In the genomic region with DNA sequence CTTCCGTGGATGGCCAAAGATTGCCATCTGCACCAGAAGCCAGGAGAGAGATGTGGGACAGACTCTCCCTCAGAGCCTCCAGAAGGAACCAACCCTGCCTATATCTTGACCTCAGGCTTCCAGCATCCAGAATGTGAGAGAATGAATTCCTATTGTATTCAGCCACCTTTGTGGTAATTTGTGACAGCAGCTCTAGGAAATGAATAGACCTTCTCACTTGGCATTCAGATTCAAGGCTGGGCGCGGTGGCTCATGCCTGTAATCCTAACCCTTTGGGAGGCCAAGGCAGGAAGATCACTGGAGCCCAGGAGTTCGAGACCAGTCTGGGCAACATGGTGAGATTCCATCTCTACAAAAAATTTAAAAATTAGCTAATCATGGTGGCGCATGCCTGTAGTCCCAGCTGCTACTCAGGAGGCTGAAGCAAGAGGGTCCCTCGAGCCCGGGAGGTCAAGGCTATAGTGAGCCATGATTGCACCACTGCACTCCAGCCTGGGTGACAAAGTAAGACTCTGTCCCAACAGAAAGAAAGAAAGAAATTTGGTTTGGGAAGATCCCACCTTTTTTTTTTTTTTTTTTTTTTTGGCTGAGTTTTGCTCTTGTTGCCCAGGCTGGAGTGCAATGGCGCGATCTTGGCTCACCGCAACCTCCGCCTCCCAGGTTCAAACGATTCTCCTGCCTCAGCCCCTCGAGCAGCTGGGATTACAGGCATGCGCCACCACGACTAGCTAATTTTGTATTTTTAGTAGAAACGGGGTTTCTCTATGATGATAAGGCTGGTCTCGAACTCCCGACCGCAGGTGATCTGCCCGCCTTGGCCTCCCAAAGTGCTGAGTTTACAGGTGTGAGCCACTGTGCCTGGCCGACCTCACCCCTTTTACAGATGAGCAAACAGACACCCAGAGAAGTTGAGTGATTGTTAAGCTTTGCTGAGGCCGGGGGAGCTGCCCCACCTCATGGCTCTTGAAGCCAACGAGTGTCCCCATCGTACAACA, we compare ENCODE assay signal across 36 cellular contexts. TPM values are rescaled to one million over a fixed set of nuclear protein-coding genes. Genes with fewer than 3 reads are reported as not detected.
"Had no signal": no experiment of that assay in that cellular context is flagged by ENCODE, and none has a peak within 500 bp of the region (broad histone marks: within the 10 kb centered on the region; RNA-seq: fewer than 3 reads in every experiment).

No MANE protein-coding gene starts in this region.

- H3K27me3 ChIP-seq: cardiac muscle cell, SJSA1 had no signal

- DNase-seq: activated CD4-positive, alpha-beta T cell treated with anti-CD3 and anti-CD28 coated beads for 1 hour; activated CD4-positive, alpha-beta T cell treated with anti-CD3 and anti-CD28 coated beads, Interleukin-2, amount 10 ng/mL, durations not matched to agents 24 days and 14 days; activated CD4-positive, alpha-beta T cell treated with anti-CD3 and anti-CD28 coated beads, Interleukin-2, amount 50 U/mL, for 4 hours; activated CD4-positive, CD25-positive, alpha-beta regulatory T cell; activated CD8-positive, alpha-beta T cell treated with anti-CD3 and anti-CD28 coated beads for 36 hours; activated effector memory CD4-positive, alpha-beta T cell treated with anti-CD3 and anti-CD28 coated beads, Interleukin-2, amount 50 U/mL, for 16 hours; activated naive CD4-positive, alpha-beta T cell; activated naive CD4-positive, alpha-beta T cell treated with anti-CD3 and anti-CD28 coated beads, Interleukin-2, amount 50 U/mL, for 16 hours; activated naive CD8-positive, alpha-beta T cell treated with anti-CD3 and anti-CD28 coated beads for 36 hours; activated T-cell treated with anti-CD3 and anti-CD28 coated beads, Interleukin-2, amount 50 U/mL, for 1 hour; activated T-cell treated with anti-CD3 and anti-CD28 coated beads, Interleukin-2, amount 50 U/mL, for 72 hours; amniotic stem cell; aorta; Karpas-422; KBM-7; NCI-H1048; NCI-H1105 treated with DMSO at 0.1 percent for 48 hours; NCI-H1436 treated with DMSO at 0.1 percent for 48 hours; NCI-H1694 treated with DMSO at 0.1 percent for 48 hours; NCI-H2029; NCI-H345; NCI-H524 treated with DMSO at 0.1 percent for 48 hours; SHP77 treated with DMSO at 0.1 percent for 48 hours; T-helper 1 cell; T-helper 2 cell; T-helper 9 cell had no signal

- H3K36me3 ChIP-seq: cardiac muscle cell, SJSA1 had no signal

- ATAC-seq: activated CD8-positive, alpha-beta T cell treated with anti-CD3 and anti-CD28 coated beads for 36 hours; activated T-cell treated with anti-CD3 and anti-CD28 coated beads, Interleukin-2, amount 50 U/mL, for 72 hours; activated T-helper 17 cell treated with anti-CD3 and anti-CD28 coated beads, Interleukin-2, amount 50 U/mL, for 72 hours; Panc1; SK-N-SH treated with all-trans-retinoic acid at 6 μM for 48 hours had no signal

- H3K9me3 ChIP-seq: SJSA1 had no signal

- H3K27ac ChIP-seq: cardiac muscle cell, SJSA1, VCaP had no signal

- H3K4me3 ChIP-seq: cardiac muscle cell, SJSA1 had no signal

RNA-seq across cellular contexts. Expression of a gene that starts 4.3 kb away (rescaled TPM):
- total RNA-seq: activated CD4-positive, alpha-beta T cell treated with anti-CD3 and anti-CD28 coated beads, Interleukin-2, amount 10 ng/mL, durations not matched to agents 24 days and 14 days; activated CD8-positive, alpha-beta memory T cell treated with anti-CD3 and anti-CD28 coated beads for 36 hours; activated CD8-positive, alpha-beta T cell treated with anti-CD3 and anti-CD28 coated beads for 36 hours; activated naive CD8-positive, alpha-beta T cell treated with anti-CD3 and anti-CD28 coated beads for 36 hours; activated T-cell treated with anti-CD3 and anti-CD28 coated beads, Interleukin-2, amount 50 U/mL, for 72 hours; activated T-helper 17 cell treated with anti-CD3 and anti-CD28 coated beads, Interleukin-2, amount 50 U/mL, for 72 hours; cardiac muscle cell; MCF 10A; NCI-H460; RPMI7951 had no signal
- polyA plus RNA-seq: aorta, cardiac muscle cell had no signal
